In the genomic region with DNA sequence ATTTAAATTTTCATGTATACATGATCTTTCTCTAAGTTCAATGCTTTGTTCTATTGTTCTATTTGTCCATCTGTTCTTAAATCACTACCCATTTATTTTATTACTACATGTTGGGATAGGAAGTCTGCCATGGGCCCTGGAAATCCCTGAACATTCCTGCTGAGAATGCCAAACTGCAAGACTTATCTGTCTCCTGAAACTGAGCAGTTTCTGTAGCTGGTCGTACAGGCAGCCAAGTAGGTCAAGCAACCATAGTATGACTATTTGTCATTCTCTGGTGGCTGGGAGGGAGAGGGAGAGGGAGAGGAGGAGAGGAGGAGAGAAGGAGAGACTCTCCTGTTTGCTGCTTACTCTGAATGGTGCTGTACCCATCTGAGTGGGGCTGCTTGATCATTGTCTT, we compare ENCODE assay signal across 19 cellular contexts.
DNase-seq lines count a peak whose midpoint lies in the region; ATAC-seq and TF ChIP-seq lines count a peak whose summit lies in the region.
"Had no signal": no experiment of that assay in that cellular context is flagged by ENCODE, and none has a peak within 500 bp of the region (broad histone marks: within the 10 kb centered on the region; RNA-seq: fewer than 3 reads in every experiment).

No MANE protein-coding gene starts in this region.

- intact Hi-C loops in aorta (cut with DNase I): no loop called here

- peak overlapping the region; percentile 34 for H3K27ac ChIP-seq in osteoblast (ENCODE audit: low read depth, low read length)
- H3K27ac ChIP-seq in aorta (ENCODE audit: low read depth in 1 of 2, low read length in 2 of 2): no peak overlapping the region
- H3K27ac ChIP-seq: suprapubic skin had no signal

- WGBS in aorta, 2 donors: 0 to 6% methylated on average over 1 of the region's 1 CpG

- no peaks in the 10 kb centered on the region for H3K79me2 ChIP-seq in osteoblast (ENCODE audit: insufficient read depth, low read length)

- H3K4me1 ChIP-seq in osteoblast (ENCODE audit: insufficient read depth, low read length): peaks cover 18% of the 10 kb centered on the region
- no peaks in the 10 kb centered on the region for H3K4me1 ChIP-seq in aorta (ENCODE audit: control insufficient read depth in 1 of 2, insufficient read depth in 2 of 2, low read length in 2 of 2)
- H3K4me1 ChIP-seq: BE2C had no signal

- H3K4me3 ChIP-seq in epithelial cell of esophagus (ENCODE audit: low read length) (no peak overlapping the region), osteoblast (ENCODE audit: insufficient read depth, low read length) (no peak overlapping the region), aorta (ENCODE audit: low read length in 2 of 2) (no peak overlapping the region)
- H3K4me3 ChIP-seq: suprapubic skin had no signal

- no peaks in the 10 kb centered on the region for H3K9me3 ChIP-seq in osteoblast (ENCODE audit: low read depth, low read length)
- H3K9me3 ChIP-seq in aorta (ENCODE audit: control insufficient read depth, low read length): no peaks in the 10 kb centered on the region
- H3K9me3 ChIP-seq: BE2C, suprapubic skin had no signal

- no peaks in the 10 kb centered on the region for H4K20me1 ChIP-seq in osteoblast (ENCODE audit: insufficient read depth, low read length)

- H3K36me3 ChIP-seq in osteoblast (ENCODE audit: insufficient read depth, low read length) (no peaks in the 10 kb centered on the region), aorta (ENCODE audit: control insufficient read depth in 1 of 2, insufficient read depth in 2 of 2, low read length in 1 of 2) (no peaks in the 10 kb centered on the region)
- H3K36me3 ChIP-seq: BE2C, suprapubic skin had no signal

- H2AFZ ChIP-seq in osteoblast (ENCODE audit: low read length): no peak overlapping the region

- DNase-seq in EH (ENCODE audit: low read depth) (peak; percentile 73), RPMI7951 (ENCODE audit: low read depth) (peak; percentile 50), epithelial cell of esophagus (ENCODE audit: low read depth) (peak; percentile 52), osteoblast (ENCODE audit: insufficient read length, low spot score, missing footprints) (no peak), NCI-H1930 (lab: John Stamatoyannopoulos, UW) (no peak), aorta (no peak)
- DNase-seq: activated CD4-positive, alpha-beta T cell treated with anti-CD3 and anti-CD28 coated beads for 48 hours; activated naive CD4-positive, alpha-beta T cell treated with Interleukin-2 at 50 U/mL for 16 hours; BE2C; immature natural killer cell; MM.1S; NCI-H187; NCI-H446 treated with DMSO at 0.1 percent for 48 hours; retina had no signal

- ATAC-seq in GM21619 (IDR thresholded peaks at IDR 0.05; ENCODE audit: unreplicated experiment) (no peak), aorta (ENCODE audit: low FRiP score) (no peak), GM18858 (IDR thresholded peaks at IDR 0.05; ENCODE audit: unreplicated experiment) (no peak)
- ATAC-seq: HCT116, SK-N-SH treated with all-trans-retinoic acid at 6 μM for 48 hours had no signal

- no peak overlapping the region for H3K4me2 ChIP-seq in osteoblast (ENCODE audit: insufficient read depth, low read length)

- no peaks in the 10 kb centered on the region for H3K27me3 ChIP-seq in osteoblast (ENCODE audit: insufficient read depth, low read length)
- no peaks in the 10 kb centered on the region for H3K27me3 ChIP-seq in aorta (ENCODE audit: control insufficient read depth in 1 of 2, insufficient read depth in 2 of 2, low read length in 1 of 2)
- H3K27me3 ChIP-seq: BE2C, suprapubic skin had no signal

- TF ChIP-seq CTCF in epithelial cell of esophagus (IDR thresholded peaks at IDR 0.05; ENCODE audit: insufficient read depth, low read depth, low read length, missing control alignments) (no peak), osteoblast (IDR thresholded peaks at IDR 0.05; ENCODE audit: extremely low read depth, low read depth, low read length) (no peak)

Comparison
In these comparisons a context has a peak if more than half of its experiments do, and no peak if none do; other contexts are left out.
1. DNase-seq: peak in EH (single experiment), RPMI7951 (single experiment) and epithelial cell of esophagus (single experiment); none in osteoblast (single experiment), NCI-H1930 (0 of 2) and aorta (0 of 2).